8 cellular contexts compared by ENCODE assay signal in genomic region chrX:154443479-154443910, GRCh38. TPM values are rescaled to one million over a fixed set of nuclear protein-coding genes. Genes with fewer than 3 reads are reported as not detected.
DNase-seq lines count a peak whose midpoint lies in the region; ATAC-seq, FAIRE-seq and TF ChIP-seq lines count a peak whose summit lies in the region.

No MANE protein-coding gene starts in this region.

- no peaks in the 10 kb centered on the region for H3K27me3 Mint-ChIP-seq in HFFc6 (ENCODE audit: insufficient read depth)
- H3K27me3 Mint-ChIP-seq in astrocyte (ENCODE audit: low read depth, unreplicated experiment), result no peaks in the 10 kb centered on the region

- no peak overlapping the region for H2AFZ ChIP-seq in astrocyte (ENCODE audit: low read depth, low read length)

- DNase-seq in AG08396 (ENCODE audit: low spot score), result peak; percentile 42
- DNase-seq in HFFc6, result no peak
- no peak for DNase-seq in astrocyte (ENCODE audit: low read depth)
- no peak for DNase-seq in left lung
- DNase-seq in upper lobe of right lung, result no peak

- intact Hi-C loops in left lung (cut with DNase I) (no loop called here), upper lobe of right lung (cut with DNase I) (no loop called here)

- H3K4me1 ChIP-seq in astrocyte (ENCODE audit: insufficient read depth, low read length) (peaks cover 21% of the 10 kb centered on the region), left lung (peaks cover 0 to 19% of the 10 kb centered on the region in 2 donors), upper lobe of right lung (peaks cover 12% of the 10 kb centered on the region)

- H3K27ac Mint-ChIP-seq in HFFc6, result peak overlapping the region; percentile 82
- H3K27ac Mint-ChIP-seq in astrocyte (ENCODE audit: unreplicated experiment), result peak overlapping the region; percentile 80

- H3K4me1 Mint-ChIP-seq in HFFc6 (ENCODE audit: low read depth), result peaks cover 16% of the 10 kb centered on the region
- H3K4me1 Mint-ChIP-seq in astrocyte (ENCODE audit: low read depth, unreplicated experiment), result no peaks in the 10 kb centered on the region

- H3K79me2 ChIP-seq in astrocyte (ENCODE audit: insufficient read depth, low read length), result peaks cover 62% of the 10 kb centered on the region

- peak overlapping the region; percentile 80 for H3K4me2 ChIP-seq in astrocyte (ENCODE audit: low read length)

- H3K27me3 ChIP-seq in astrocyte (ENCODE audit: insufficient read depth, low read length) (no peaks in the 10 kb centered on the region), left lung (no peaks in the 10 kb centered on the region), upper lobe of right lung (no peaks in the 10 kb centered on the region)

- H3K27ac ChIP-seq in astrocyte (ENCODE audit: low read depth, low read length) (peak overlapping the region; percentile 53), left lung (peak overlapping the region; percentile 58 to 67), upper lobe of right lung (peak overlapping the region; percentile 63)

- H3K4me3 Mint-ChIP-seq in HFFc6 (peak overlapping the region; percentile 74), astrocyte (ENCODE audit: unreplicated experiment) (peak overlapping the region; percentile 76)

- H3K36me3 Mint-ChIP-seq in HFFc6 (ENCODE audit: low read depth) (no peaks in the 10 kb centered on the region), astrocyte (ENCODE audit: low read depth, unreplicated experiment) (peaks cover 1% of the 10 kb centered on the region)

- no peaks in the 10 kb centered on the region for H3K9me3 ChIP-seq in astrocyte (ENCODE audit: insufficient read depth, low read depth, low read length)
- H3K9me3 ChIP-seq in left lung, result no peaks in the 10 kb centered on the region
- no peaks in the 10 kb centered on the region for H3K9me3 ChIP-seq in upper lobe of right lung

- TF ChIP-seq CTCF in HFFc6 (IDR thresholded peaks at IDR 0.05) (no peak), astrocyte (IDR thresholded peaks at IDR 0.05; ENCODE audit: insufficient read depth, low read depth, low read length) (no peak), left lung (IDR thresholded peaks at IDR 0.05) (no peak), upper lobe of right lung (IDR thresholded peaks at IDR 0.05) (no peak)

- ATAC-seq in left lung, result peak; percentile 5
- no peak for ATAC-seq in upper lobe of right lung
- no peak for ATAC-seq in HG02623 (IDR thresholded peaks at IDR 0.05; ENCODE audit: unreplicated experiment)
- no peak for ATAC-seq in HG02763 (IDR thresholded peaks at IDR 0.05; ENCODE audit: unreplicated experiment)
- no peak for ATAC-seq in HG03442 (IDR thresholded peaks at IDR 0.05; ENCODE audit: unreplicated experiment)

- FAIRE-seq in astrocyte (lab: Jason Lieb, UNC), result no peak

- H3K36me3 ChIP-seq in astrocyte (ENCODE audit: insufficient read depth, low read length) (peaks cover 4% of the 10 kb centered on the region), left lung (peaks cover 0 to 56% of the 10 kb centered on the region in 2 donors), upper lobe of right lung (peaks cover 16% of the 10 kb centered on the region)

- peak overlapping the region; percentile 67 for H3K9ac ChIP-seq in astrocyte (ENCODE audit: low read length)

- H3K4me3 ChIP-seq in astrocyte (ENCODE audit: insufficient read depth, low read depth, low read length) (no peak overlapping the region), left lung (peak overlapping the region in 1 of 2 donors; percentile 66), upper lobe of right lung (peak overlapping the region; percentile 35)

- H3K9me3 Mint-ChIP-seq in HFFc6, result no peaks in the 10 kb centered on the region
- H3K9me3 Mint-ChIP-seq in astrocyte (ENCODE audit: unreplicated experiment), result no peaks in the 10 kb centered on the region

- H4K20me1 ChIP-seq in astrocyte (ENCODE audit: insufficient read depth, low read length), result peaks cover 49% of the 10 kb centered on the region

RNA-seq across cellular contexts. Expression of gene FAM50A, which starts 0.4 kb away (rescaled TPM):
- total RNA-seq in HFFc6 (2021; fragmentation: NEBNext Ultra II Directional; extraction: Animal tissue kit (Norgen Biotek cat#: 25700)), result 100 to 1,000 TPM in 1 of 6 experiments, 10 to 100 TPM in 5; 77.3 to 103 (median 86.9) TPM
- total RNA-seq in astrocyte, result 88.0 and 100.0 TPM in 2 replicates
- total RNA-seq in left lung, result 10 to 100 TPM; 72.6 to 82.1 TPM
- 82.0 TPM for total RNA-seq in upper lobe of right lung

RNA-seq across cellular contexts. Expression of gene GDI1, which starts 6.5 kb away (rescaled TPM):
- 100 to 1,000 TPM; 144 to 154 (median 147) TPM for total RNA-seq in HFFc6 (2021; fragmentation: NEBNext Ultra II Directional; extraction: Animal tissue kit (Norgen Biotek cat#: 25700))
- total RNA-seq in astrocyte, result 137 and 143 TPM in 2 replicates
- 100 to 1,000 TPM; 107 to 108 TPM for total RNA-seq in left lung
- 108 TPM for total RNA-seq in upper lobe of right lung

RNA-seq across cellular contexts. Expression of gene PLXNA3, which starts 14.6 kb away (rescaled TPM):
- 10 to 100 TPM; 66.2 to 98.7 (median 79.8) TPM for total RNA-seq in HFFc6 (2021; fragmentation: NEBNext Ultra II Directional; extraction: Animal tissue kit (Norgen Biotek cat#: 25700))
- total RNA-seq in astrocyte (117 and 149 TPM in 2 replicates), left lung (10 to 100 TPM; 62.4 to 83.6 TPM), upper lobe of right lung (49.0 TPM)

RNA-seq across cellular contexts. Expression of gene ATP6AP1, which starts 15.0 kb away (rescaled TPM):
- 100 to 1,000 TPM; 107 to 154 (median 123) TPM for total RNA-seq in HFFc6 (2021; fragmentation: NEBNext Ultra II Directional; extraction: Animal tissue kit (Norgen Biotek cat#: 25700))
- total RNA-seq in astrocyte, result 153 and 175 TPM in 2 replicates
- total RNA-seq in left lung, result 100 to 1,000 TPM; 139 to 168 TPM
- 193 TPM for total RNA-seq in upper lobe of right lung

RNA-seq across cellular contexts. Expression of gene TAFAZZIN, which starts 32.2 kb away (rescaled TPM):
- 10 to 100 TPM; 13.0 to 17.3 (median 15.1) TPM for total RNA-seq in HFFc6 (2021; fragmentation: NEBNext Ultra II Directional; extraction: Animal tissue kit (Norgen Biotek cat#: 25700))
- total RNA-seq in astrocyte (16.6 and 20.7 TPM in 2 replicates), left lung (10 to 100 TPM; 34.7 to 45.5 TPM), upper lobe of right lung (43.9 TPM)
